ENCODE assay signal across 19 cellular contexts in the genomic region with DNA sequence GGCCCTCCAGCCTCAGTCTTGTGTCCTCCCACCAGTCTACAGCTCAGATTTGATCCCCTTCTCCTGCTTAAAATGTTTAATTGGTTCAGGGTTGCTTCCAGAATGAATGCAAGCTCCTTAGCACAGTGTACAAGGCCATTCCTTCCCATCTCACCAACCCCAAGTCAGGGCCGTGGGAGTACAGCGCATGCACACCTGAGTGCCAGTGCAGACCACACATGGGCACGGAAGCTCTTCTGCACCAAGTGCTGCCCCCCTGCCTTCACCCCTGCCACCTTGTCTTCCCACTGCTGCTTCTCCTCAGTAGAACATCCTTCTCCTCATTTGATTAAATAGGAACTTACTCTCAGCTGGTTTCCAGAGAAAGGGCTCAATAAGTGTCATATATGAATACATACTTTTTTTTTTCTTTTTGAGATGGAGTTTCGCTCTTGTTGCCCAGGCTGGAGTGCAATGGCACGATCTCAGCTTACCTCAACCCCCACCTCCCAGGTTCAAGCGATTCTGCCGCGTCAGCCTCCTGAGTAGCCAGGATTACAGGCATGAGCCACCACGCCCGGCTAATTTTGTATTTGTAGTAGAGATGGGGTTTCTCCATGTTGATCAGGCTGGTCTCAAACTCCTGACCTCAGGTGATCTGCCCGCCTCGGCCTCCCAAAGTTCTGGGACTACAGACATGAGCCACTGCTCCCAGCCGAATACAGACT. TPM values are rescaled to one million over a fixed set of nuclear protein-coding genes. Genes with fewer than 3 reads are reported as not detected.
DNase-seq lines count a peak whose midpoint lies in the region; ATAC-seq and TF ChIP-seq lines count a peak whose summit lies in the region.
"Had no signal": no experiment of that assay in that cellular context is flagged by ENCODE, and none has a peak within 500 bp of the region (broad histone marks: within the 10 kb centered on the region; RNA-seq: fewer than 3 reads in every experiment).

No MANE protein-coding gene starts in this region.

- H3K9me3 ChIP-seq in T-helper 17 cell (ENCODE audit: control insufficient read depth, low read length, poor library complexity, severe bottlenecking), result no peaks in the 10 kb centered on the region
- H3K9me3 ChIP-seq: left lung, tibial nerve had no signal

- intact Hi-C loops in activated naive CD4-positive, alpha-beta T cell treated with anti-CD3 and anti-CD28 coated beads for 36 hours (cut with micrococcal nuclease), result loop anchor here (10.0 kb wide), 1 partner anchor 277 kb away; a partner anchor contains a TSS

- H3K4me1 Mint-ChIP-seq in activated naive CD4-positive, alpha-beta T cell treated with anti-CD3 and anti-CD28 coated beads for 36 hours (ENCODE audit: low read depth), result peaks cover 85% of the 10 kb centered on the region
- H3K4me1 Mint-ChIP-seq in T-helper 17 cell, result peaks cover 45% of the 10 kb centered on the region
- peaks cover 72% of the 10 kb centered on the region for H3K4me1 Mint-ChIP-seq in activated naive CD8-positive, alpha-beta T cell (ENCODE audit: low read depth)
- peaks cover 9% of the 10 kb centered on the region for H3K4me1 Mint-ChIP-seq in osteocyte (ENCODE audit: unreplicated experiment)

- H3K27ac Mint-ChIP-seq in activated naive CD4-positive, alpha-beta T cell treated with anti-CD3 and anti-CD28 coated beads for 36 hours, result peak overlapping the region; percentile 100
- H3K27ac Mint-ChIP-seq in T-helper 17 cell (peak overlapping the region; percentile 77), osteocyte (ENCODE audit: unreplicated experiment) (peak overlapping the region; percentile 28)
- peak overlapping the region; percentile 100 for H3K27ac Mint-ChIP-seq in activated naive CD8-positive, alpha-beta T cell
- H3K27ac Mint-ChIP-seq: neural progenitor cell had no signal

- H3K27me3 Mint-ChIP-seq in activated naive CD4-positive, alpha-beta T cell treated with anti-CD3 and anti-CD28 coated beads for 36 hours (ENCODE audit: low read depth), result no peaks in the 10 kb centered on the region
- no peaks in the 10 kb centered on the region for H3K27me3 Mint-ChIP-seq in T-helper 17 cell
- no peaks in the 10 kb centered on the region for H3K27me3 Mint-ChIP-seq in activated naive CD8-positive, alpha-beta T cell
- H3K27me3 Mint-ChIP-seq in osteocyte (ENCODE audit: unreplicated experiment), result no peaks in the 10 kb centered on the region

- POLR2A ChIA-PET in HEK293T (lab: Yijun Ruan, JAX), result interaction anchor here (1.8 to 2.3 kb wide), 2 partner anchors 9 to 29 kb away, joined by 8 to 14 read pairs; a partner anchor contains a TSS

- DNase-seq in activated naive CD4-positive, alpha-beta T cell treated with anti-CD3 and anti-CD28 coated beads for 36 hours, result no peak
- no peak for DNase-seq in activated naive CD4-positive, alpha-beta T cell treated with Interleukin-2 at 50 U/mL for 16 hours
- DNase-seq in T-helper 17 cell, result no peak
- DNase-seq in osteocyte (ENCODE audit: extremely low spot score, unreplicated experiment), result no peak
- no peak for DNase-seq in HEK293T (ENCODE audit: extremely low spot score)
- DNase-seq: activated effector memory CD4-positive, alpha-beta T cell treated with Interleukin-2 at 50 U/mL for 16 hours; effector CD8-positive, alpha-beta T cell; left lung; midbrain; NCI-H187; NCI-H774 had no signal

- H3K9me3 Mint-ChIP-seq in activated naive CD4-positive, alpha-beta T cell treated with anti-CD3 and anti-CD28 coated beads for 36 hours, result peaks cover 3% of the 10 kb centered on the region
- no peaks in the 10 kb centered on the region for H3K9me3 Mint-ChIP-seq in activated naive CD8-positive, alpha-beta T cell (ENCODE audit: low read depth)
- no peaks in the 10 kb centered on the region for H3K9me3 Mint-ChIP-seq in osteocyte (ENCODE audit: unreplicated experiment)
- H3K9me3 Mint-ChIP-seq: CD14-positive monocyte, neural progenitor cell had no signal

- TF ChIP-seq CTCF in osteocyte (IDR thresholded peaks at IDR 0.05), result no peak

- ATAC-seq in T-helper 17 cell (no peak), HG03108 (IDR thresholded peaks at IDR 0.05; ENCODE audit: unreplicated experiment) (no peak), HG03520 (IDR thresholded peaks at IDR 0.05; ENCODE audit: unreplicated experiment) (no peak)
- ATAC-seq: HepG2, left lung had no signal

- peaks cover 63% of the 10 kb centered on the region for H3K36me3 Mint-ChIP-seq in activated naive CD4-positive, alpha-beta T cell treated with anti-CD3 and anti-CD28 coated beads for 36 hours (ENCODE audit: low read depth)
- peaks cover 19% of the 10 kb centered on the region for H3K36me3 Mint-ChIP-seq in T-helper 17 cell (ENCODE audit: low read depth)
- peaks cover 35% of the 10 kb centered on the region for H3K36me3 Mint-ChIP-seq in activated naive CD8-positive, alpha-beta T cell
- peaks cover 32% of the 10 kb centered on the region for H3K36me3 Mint-ChIP-seq in osteocyte (ENCODE audit: unreplicated experiment)

- CTCF ChIA-PET in activated naive CD4-positive, alpha-beta T cell treated with anti-CD3 and anti-CD28 coated beads for 36 hours (lab: Charles Lee), result interaction anchor here (0.9 to 8.7 kb wide), 4 partner anchors 9 to 125 kb away, joined by 3 to 244 read pairs (median 4); a partner anchor contains a TSS
- CTCF ChIA-PET in HEK293T (lab: Yijun Ruan, JAX), result interaction anchor here (1.1 to 1.2 kb wide), 2 partner anchors 80 to 92 kb away, joined by 3 to 4 read pairs; no protein-coding TSS in a partner anchor

- H3K4me3 Mint-ChIP-seq in activated naive CD4-positive, alpha-beta T cell treated with anti-CD3 and anti-CD28 coated beads for 36 hours, result peak overlapping the region; percentile 82
- H3K4me3 Mint-ChIP-seq in T-helper 17 cell (peak overlapping the region; percentile 5), osteocyte (ENCODE audit: unreplicated experiment) (no peak overlapping the region)
- H3K4me3 Mint-ChIP-seq in activated naive CD8-positive, alpha-beta T cell, result peak overlapping the region; percentile 80
- H3K4me3 Mint-ChIP-seq: CD14-positive monocyte, neural progenitor cell had no signal

TF ChIP-seq in HEK293T, 16 proteins besides CTCF, POLR2A, EP300 and RAD21:
- TF ChIP-seq FOXM1 (IDR thresholded peaks at IDR 0.05; ENCODE audit: borderline replicate concordance) (no peak), ZNF384 (IDR thresholded peaks at IDR 0.05) (no peak), CTBP1 (IDR thresholded peaks at IDR 0.05; ENCODE audit: borderline replicate concordance) (no peak), BHLHE40 (IDR thresholded peaks at IDR 0.05; ENCODE audit: borderline replicate concordance) (no peak), SP1 (IDR thresholded peaks at IDR 0.05) (no peak), FOXK2 (IDR thresholded peaks at IDR 0.05) (no peak), LEF1 (IDR thresholded peaks at IDR 0.05; ENCODE audit: borderline replicate concordance) (no peak), NFRKB (IDR thresholded peaks at IDR 0.05) (no peak), FOXA1 (IDR thresholded peaks at IDR 0.05) (no peak)
- TF ChIP-seq, protein P1, sequence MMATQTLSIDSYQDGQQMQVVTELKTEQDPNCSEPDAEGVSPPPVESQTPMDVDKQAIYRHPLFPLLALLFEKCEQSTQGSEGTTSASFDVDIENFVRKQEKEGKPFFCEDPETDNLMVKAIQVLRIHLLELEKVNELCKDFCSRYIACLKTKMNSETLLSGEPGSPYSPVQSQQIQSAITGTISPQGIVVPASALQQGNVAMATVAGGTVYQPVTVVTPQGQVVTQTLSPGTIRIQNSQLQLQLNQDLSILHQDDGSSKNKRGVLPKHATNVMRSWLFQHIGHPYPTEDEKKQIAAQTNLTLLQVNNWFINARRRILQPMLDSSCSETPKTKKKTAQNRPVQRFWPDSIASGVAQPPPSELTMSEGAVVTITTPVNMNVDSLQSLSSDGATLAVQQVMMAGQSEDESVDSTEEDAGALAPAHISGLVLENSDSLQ (IDR thresholded peaks at IDR 0.05), result no peak
TF ChIP-seq in HEK293T: peak in this region for 0.

RNA-seq across cellular contexts. Expression of a gene that starts 9.3 kb away (rescaled TPM):
- 100 to 1,000 TPM; 135 TPM for total RNA-seq in activated naive CD4-positive, alpha-beta T cell treated with anti-CD3 and anti-CD28 coated beads for 36 hours
- total RNA-seq in T-helper 17 cell (10 to 100 TPM; 59.1 to 73.2 TPM), osteocyte (54.1 and 57.0 TPM in 2 replicates)

RNA-seq across cellular contexts. Expression of a gene that starts 19.8 kb away (rescaled TPM):
- 1 to 10 TPM; 3.4 to 4.0 TPM for total RNA-seq in activated naive CD4-positive, alpha-beta T cell treated with anti-CD3 and anti-CD28 coated beads for 36 hours
- total RNA-seq in T-helper 17 cell (1 to 10 TPM; 1.1 to 3.7 TPM), osteocyte (0.52 TPM in 1 of 2 replicates, not detected in the other)
- total RNA-seq: chondrocyte had no signal

RNA-seq across cellular contexts. Expression of a gene that starts 25.7 kb away (rescaled TPM):
- total RNA-seq in activated naive CD4-positive, alpha-beta T cell treated with anti-CD3 and anti-CD28 coated beads for 36 hours, result 1 to 10 TPM; 3.7 to 4.2 TPM
- total RNA-seq in T-helper 17 cell, result 1 to 10 TPM; 2.8 to 3.1 TPM
- total RNA-seq in osteocyte, result 12.0 and 12.5 TPM in 2 replicates

RNA-seq across cellular contexts. Expression of a gene that starts 28.2 kb away (rescaled TPM):
- total RNA-seq in activated naive CD4-positive, alpha-beta T cell treated with anti-CD3 and anti-CD28 coated beads for 36 hours, result 10 to 100 TPM; 69.1 to 73.5 TPM
- total RNA-seq in T-helper 17 cell, result 10 to 100 TPM; 14.4 to 21.6 TPM
- total RNA-seq in osteocyte, result 20.2 and 23.4 TPM in 2 replicates

Comparison
In these comparisons a context has a peak if more than half of its experiments do, and no peak if none do; other contexts are left out.
1. H3K27ac Mint-ChIP-seq: peak in every context shown above with its lines; median percentile 100 in activated naive CD4-positive, alpha-beta T cell treated with anti-CD3 and anti-CD28 coated beads for 36 hours; 100 in activated naive CD8-positive, alpha-beta T cell; 77 in T-helper 17 cell; 28 in osteocyte.